Comparison of ENCODE assay signal across 15 cellular contexts in genomic region chr13:91785435-91786137, GRCh38.
DNase-seq lines count a peak whose midpoint lies in the region; ATAC-seq, FAIRE-seq and TF ChIP-seq lines count a peak whose summit lies in the region.
"Had no signal": no experiment of that assay in that cellular context is flagged by ENCODE, and none has a peak within 500 bp of the region (broad histone marks: within the 10 kb centered on the region; RNA-seq: fewer than 3 reads in every experiment).

No MANE protein-coding gene starts in this region.

- DNase-seq in astrocyte (ENCODE audit: low read depth) (no peak), cerebellar nuclear complex (lab: John Stamatoyannopoulos, UW) (no peak), trophoblast cell (no peak)
- DNase-seq in activated CD8-positive, alpha-beta memory T cell treated with anti-CD3 and anti-CD28 coated beads, Interleukin-2, amount 50 U/mL, for 4 hours = no peak
- no peak for DNase-seq in stimulated activated CD4-positive, alpha-beta T cell treated with anti-CD3 and anti-CD28 coated beads, Interleukin-2, amount 100 ng/mL, for 48 hours
- DNase-seq: activated CD4-positive, alpha-beta T cell treated with anti-CD3 and anti-CD28 coated beads, Interleukin-2, amount 50 U/mL, for 48 hours; activated naive CD4-positive, alpha-beta T cell treated with anti-CD3 and anti-CD28 coated beads, Interleukin-2, amount 50 U/mL, for 16 hours; CD4-positive, CD25-positive, alpha-beta regulatory T cell; mucosa of descending colon; NCI-H1930; stimulated activated naive CD8-positive, alpha-beta T cell treated with anti-CD3 and anti-CD28 coated beads, Interleukin-15, Interleukin-2, amounts not matched to agents 100 U/mL and 50 U/mL, for 24 hours had no signal

- H3K27me3 ChIP-seq in astrocyte (ENCODE audit: insufficient read depth, low read length) (no peaks in the 10 kb centered on the region), trophoblast cell (ENCODE audit: insufficient read depth, low read length) (no peaks in the 10 kb centered on the region)

- no peak overlapping the region for H3K14ac ChIP-seq in trophoblast cell (ENCODE audit: low read length)

- H3K4me1 ChIP-seq in astrocyte (ENCODE audit: insufficient read depth, low read length) (no peaks in the 10 kb centered on the region), trophoblast cell (ENCODE audit: control insufficient read depth in 1 of 2, insufficient read depth in 2 of 2, low read length in 2 of 2) (no peaks in the 10 kb centered on the region)

- H3K4me1 Mint-ChIP-seq in astrocyte (ENCODE audit: low read depth, unreplicated experiment) = peaks cover 3% of the 10 kb centered on the region

- H3K27ac ChIP-seq in astrocyte (ENCODE audit: low read depth, low read length) = no peak overlapping the region
- no peak overlapping the region for H3K27ac ChIP-seq in trophoblast cell (ENCODE audit: low read depth, low read length)

- H3K4me3 Mint-ChIP-seq in astrocyte (ENCODE audit: unreplicated experiment) = no peak overlapping the region
- H3K4me3 Mint-ChIP-seq: CD4-positive, CD25-positive, alpha-beta regulatory T cell had no signal

- no peak overlapping the region for H4K91ac ChIP-seq in trophoblast cell (ENCODE audit: low read depth, low read length)

- H3K9me3 Mint-ChIP-seq in astrocyte (ENCODE audit: unreplicated experiment) = no peaks in the 10 kb centered on the region

- H2AK5ac ChIP-seq in trophoblast cell (ENCODE audit: low read length) = no peak overlapping the region

- ATAC-seq in GM18870 (IDR thresholded peaks at IDR 0.05; ENCODE audit: unreplicated experiment) (peak; percentile 97), GM21786 (IDR thresholded peaks at IDR 0.05; ENCODE audit: unreplicated experiment) (peak; percentile 81), HG03135 (IDR thresholded peaks at IDR 0.05; ENCODE audit: unreplicated experiment) (peak; percentile 69)
- ATAC-seq: HCT116; mucosa of descending colon; stimulated activated naive CD8-positive, alpha-beta T cell treated with anti-CD3 and anti-CD28 coated beads, Interleukin-15, Interleukin-2, amounts not matched to agents 100 U/mL and 50 U/mL, for 24 hours had no signal

- no peak for TF ChIP-seq CTCF in astrocyte (IDR thresholded peaks at IDR 0.05; ENCODE audit: insufficient read depth, low read depth, low read length)

- H4K12ac ChIP-seq in trophoblast cell (ENCODE audit: low read depth, low read length) = no peak overlapping the region

- H4K20me1 ChIP-seq in astrocyte (ENCODE audit: insufficient read depth, low read length) = no peaks in the 10 kb centered on the region

- H3K4ac ChIP-seq in trophoblast cell (ENCODE audit: low read depth, low read length) = no peak overlapping the region

- no peak overlapping the region for H2BK120ac ChIP-seq in trophoblast cell (ENCODE audit: insufficient read depth, low read length, poor library complexity)

- no peaks in the 10 kb centered on the region for H3K9me3 ChIP-seq in astrocyte (ENCODE audit: insufficient read depth, low read depth, low read length)
- H3K9me3 ChIP-seq in trophoblast cell (ENCODE audit: insufficient read depth, low read depth, low read length) = no peaks in the 10 kb centered on the region
- H3K9me3 ChIP-seq: mucosa of descending colon had no signal

- no peak overlapping the region for H3K27ac Mint-ChIP-seq in astrocyte (ENCODE audit: unreplicated experiment)
- H3K27ac Mint-ChIP-seq: CD4-positive, CD25-positive, alpha-beta regulatory T cell had no signal

- no peak overlapping the region for H4K8ac ChIP-seq in trophoblast cell (ENCODE audit: low read depth, low read length)

- H3K36me3 ChIP-seq in astrocyte (ENCODE audit: insufficient read depth, low read length) (no peaks in the 10 kb centered on the region), trophoblast cell (ENCODE audit: control insufficient read depth in 1 of 2, insufficient read depth in 2 of 2, low read length in 2 of 2) (no peaks in the 10 kb centered on the region)

- H3K18ac ChIP-seq in trophoblast cell (ENCODE audit: low read length) = no peak overlapping the region

- no peaks in the 10 kb centered on the region for H3K79me1 ChIP-seq in trophoblast cell (ENCODE audit: low read length)

- H2BK5ac ChIP-seq in trophoblast cell (ENCODE audit: low read depth, low read length, poor library complexity) = no peak overlapping the region

- H3K23ac ChIP-seq in trophoblast cell (ENCODE audit: low read length) = no peak overlapping the region

- H3K79me2 ChIP-seq in astrocyte (ENCODE audit: insufficient read depth, low read length) = no peaks in the 10 kb centered on the region
- no peaks in the 10 kb centered on the region for H3K79me2 ChIP-seq in trophoblast cell (ENCODE audit: control insufficient read depth, insufficient read depth, low read length, poor library complexity)

- H3K4me2 ChIP-seq in astrocyte (ENCODE audit: low read length) (no peak overlapping the region), trophoblast cell (ENCODE audit: low read length) (no peak overlapping the region)

- H3K27me3 Mint-ChIP-seq in astrocyte (ENCODE audit: low read depth, unreplicated experiment) = no peaks in the 10 kb centered on the region
- H3K27me3 Mint-ChIP-seq: CD4-positive, CD25-positive, alpha-beta regulatory T cell had no signal

- H3K36me3 Mint-ChIP-seq in astrocyte (ENCODE audit: low read depth, unreplicated experiment) = no peaks in the 10 kb centered on the region
- H3K36me3 Mint-ChIP-seq: CD4-positive, CD25-positive, alpha-beta regulatory T cell had no signal

- peak; percentile 56 for FAIRE-seq in astrocyte (lab: Jason Lieb, UNC)

- H3K4me3 ChIP-seq in astrocyte (ENCODE audit: insufficient read depth, low read depth, low read length) (no peak overlapping the region), trophoblast cell (ENCODE audit: low read depth, low read length) (no peak overlapping the region)
- H3K4me3 ChIP-seq: mucosa of descending colon had no signal

- no CpG with 5 or more reads among the region's 5 CpGs for WGBS in trophoblast cell (ENCODE audit: extremely low coverage, insufficient coverage, insufficient read length)

- no peak overlapping the region for H3K9ac ChIP-seq in astrocyte (ENCODE audit: low read length)
- H3K9ac ChIP-seq in trophoblast cell (ENCODE audit: low read length) = no peak overlapping the region

- no peak overlapping the region for H2BK12ac ChIP-seq in trophoblast cell (ENCODE audit: low read length)

- no peak overlapping the region for H2AFZ ChIP-seq in astrocyte (ENCODE audit: low read depth, low read length)
- no peak overlapping the region for H2AFZ ChIP-seq in trophoblast cell (ENCODE audit: insufficient read depth, low read length, poor library complexity)
